ENCODE assay signal across 14 cellular contexts in the genomic region with DNA sequence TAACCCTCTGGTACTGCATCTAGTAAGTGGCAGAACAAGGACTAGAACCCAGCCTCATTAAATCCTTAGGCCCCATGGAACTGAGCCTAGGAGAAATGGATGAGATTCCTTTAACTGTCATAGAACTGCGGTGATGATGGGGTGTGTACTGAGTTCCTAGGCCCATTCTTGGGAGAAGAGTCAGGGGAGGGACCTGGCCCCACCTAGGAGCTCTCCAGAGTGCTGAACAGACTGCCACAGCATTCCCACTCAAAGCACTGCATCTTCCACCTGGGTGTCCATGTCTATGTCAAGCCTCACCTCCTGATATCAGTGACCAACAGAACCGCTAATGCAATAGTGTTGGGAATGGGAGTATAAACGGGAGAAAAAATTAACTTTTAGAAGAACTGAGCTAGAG. TPM values are rescaled to one million over a fixed set of nuclear protein-coding genes. Genes with fewer than 3 reads are reported as not detected.
DNase-seq lines count a peak whose midpoint lies in the region; ATAC-seq, FAIRE-seq and TF ChIP-seq lines count a peak whose summit lies in the region.
"Had no signal": no experiment of that assay in that cellular context is flagged by ENCODE, and none has a peak within 500 bp of the region (broad histone marks: within the 10 kb centered on the region; RNA-seq: fewer than 3 reads in every experiment).

No MANE protein-coding gene starts in this region.

- H3K27ac ChIP-seq in K562 (ENCODE audit: extremely low read depth, low read depth, low read length), result no peak overlapping the region
- no peak overlapping the region for H3K27ac ChIP-seq in suprapubic skin

- peaks cover 5% of the 10 kb centered on the region for H3K9me1 ChIP-seq in K562 (ENCODE audit: control insufficient read depth, insufficient read depth, low read length)

- peak; percentile 30 for DNase-seq in Daoy (ENCODE audit: low read depth)
- peak; percentile 28 for DNase-seq in KBM-7
- DNase-seq in K562 (ENCODE audit: extremely low read depth in 1 of 4, low spot score in 3 of 4), result peak; percentile 57 to 64 (median 62)
- DNase-seq in kidney tubule cell (ENCODE audit: low spot score), result peak; percentile 27
- no peak for DNase-seq in suprapubic skin (ENCODE audit: low spot score in 2 of 2)
- no peak for DNase-seq in hippocampal formation (lab: John Stamatoyannopoulos, UW)
- DNase-seq: activated CD8-positive, alpha-beta memory T cell treated with anti-CD3 and anti-CD28 coated beads, Interleukin-2, amount 50 U/mL, for 48 hours; C1 segment of cervical spinal cord; NCI-H2171; occipital lobe; stimulated activated CD4-positive, alpha-beta T cell treated with anti-CD3 and anti-CD28 coated beads, Interleukin-15, amount 100 ng/mL, for 24 hours had no signal

- CTCF ChIA-PET in K562 (lab: Yijun Ruan, JAX; ENCODE audit: low intra/inter-chr PET ratio), result no interaction called here

- WGBS in K562 (ENCODE audit: insufficient coverage, low coverage, missing lambda C conversion rate), result 21% methylated on average over 3 of the region's 3 CpGs
- 77% methylated on average over 3 of the region's 3 CpGs for WGBS in suprapubic skin

- no peaks in the 10 kb centered on the region for H3K79me2 ChIP-seq in K562 (ENCODE audit: control insufficient read depth, insufficient read depth, low read length)

- POLR2A ChIA-PET in K562 (lab: Yijun Ruan, JAX), result interaction anchor here (0.8 kb wide), 1 partner anchor 27 kb away, joined by 3 read pairs; no protein-coding TSS in a partner anchor

- H3K4me3 ChIP-seq in K562 (no peak overlapping the region), suprapubic skin (no peak overlapping the region)

- H3K36me3 ChIP-seq in K562 (ENCODE audit: control insufficient read depth, insufficient read depth, low read length), result no peaks in the 10 kb centered on the region
- H3K36me3 ChIP-seq in suprapubic skin, result no peaks in the 10 kb centered on the region

- no peak overlapping the region for H3K9ac ChIP-seq in K562 (ENCODE audit: insufficient read depth in 1 of 2, low read depth in 2 of 2, low read length in 2 of 2)

- H3K4me2 ChIP-seq in K562 (ENCODE audit: insufficient read depth, low read length), result no peak overlapping the region

- peaks cover 8 to 19% of the 10 kb centered on the region in 2 experiments; a peak in 3 of 5 replicates for H3K4me1 ChIP-seq in K562 (replicated peaks in 1 of 2; ENCODE audit: control insufficient read depth in 2 of 2, insufficient read depth in 2 of 2, low read length in 2 of 2)
- H3K4me1 ChIP-seq in suprapubic skin, result peaks cover 15% of the 10 kb centered on the region

- peaks cover 17% of the 10 kb centered on the region; the same call in 1 of the 2 replicates for H4K20me1 ChIP-seq in K562 (replicated peaks; ENCODE audit: control insufficient read depth, insufficient read depth, low read length)

- H3K9me3 ChIP-seq in K562 (replicated peaks; ENCODE audit: control insufficient read depth, insufficient read depth, low read depth, low read length) (no peaks in the 10 kb centered on the region), suprapubic skin (no peaks in the 10 kb centered on the region)

- in situ Hi-C loops in KBM-7 (cut with MboI; ENCODE audit: low pct_unique_long_range_greater_than_20kb, low sequenced_read_pairs) (no loop called here), K562 (cut with MboI) (no loop called here)

- intact Hi-C loops in K562 (cut with micrococcal nuclease), result no loop called here

- BruUV-seq in K562 (replicated peaks; lab: Mats Ljungman, UMichigan), result no TSS peak

- H2AFZ ChIP-seq in K562 (ENCODE audit: low read depth, low read length), result no peak overlapping the region

- TF ChIP-seq POLR2A in K562 (conservative IDR thresholded peaks at IDR 0.05) (no peak), suprapubic skin (IDR thresholded peaks at IDR 0.05) (no peak)

- no peak for TF ChIP-seq CTCF in K562 (IDR thresholded peaks at IDR 0.05 in 2 of 3, conservative IDR thresholded peaks at IDR 0.05 in 1 of 3; ENCODE audit: insufficient read depth in 2 of 3, low read depth in 1 of 3, low read length in 3 of 3)
- no peak for TF ChIP-seq CTCF in suprapubic skin (IDR thresholded peaks at IDR 0.05)

- no peak for TF ChIP-seq RAD21 in K562 (CRISPR knock-in tag; conservative IDR thresholded peaks at IDR 0.05 in 1 of 2, IDR thresholded peaks at IDR 0.05 in 1 of 2)

- H3K27me3 ChIP-seq in K562 (ENCODE audit: control insufficient read depth in 2 of 2, insufficient read depth in 2 of 2, low read length in 2 of 2), result no peaks in the 10 kb centered on the region
- H3K27me3 ChIP-seq in suprapubic skin, result no peaks in the 10 kb centered on the region

- no peak for TF ChIP-seq EP300 in K562 (IDR thresholded peaks at IDR 0.05; ENCODE audit: low read length)
- no peak for TF ChIP-seq EP300 in suprapubic skin (IDR thresholded peaks at IDR 0.05)

- ATAC-seq in K562, result peak; percentile 87
- ATAC-seq in HG03457 (IDR thresholded peaks at IDR 0.05; ENCODE audit: unreplicated experiment), result no peak
- no peak for ATAC-seq in HG03045 (IDR thresholded peaks at IDR 0.05; ENCODE audit: unreplicated experiment)

- no peak for FAIRE-seq in K562 (lab: Jason Lieb, UNC)
- FAIRE-seq: TTC549 had no signal

TF ChIP-seq in K562, 482 proteins besides CTCF, POLR2A, EP300 and RAD21 (continues in another document):
- TF ChIP-seq DMBX1 (CRISPR knock-in tag; IDR thresholded peaks at IDR 0.05; ENCODE audit: borderline replicate concordance) (peak; percentile 47; the same call in 1 of the 2 replicates), MECOM (CRISPR knock-in tag; IDR thresholded peaks at IDR 0.05) (peak; percentile 31; the same call in 1 of the 2 replicates), ZNF766 (CRISPR knock-in tag; conservative IDR thresholded peaks at IDR 0.05) (0 out of 2 replicates have a peak, but pooled peaks have one; percentile 32), RCOR1 (IDR thresholded peaks at IDR 0.05; ENCODE audit: borderline replicate concordance in 1 of 2, low read depth in 2 of 2, low read length in 2 of 2) (peak in 1 of 2 experiments; percentile 45; a peak in 1 of 4 replicates), RBM34 (IDR thresholded peaks at IDR 0.05; ENCODE audit: borderline replicate concordance, insufficient read depth, low read length) (no peak)
- TF ChIP-seq, protein P1, sequence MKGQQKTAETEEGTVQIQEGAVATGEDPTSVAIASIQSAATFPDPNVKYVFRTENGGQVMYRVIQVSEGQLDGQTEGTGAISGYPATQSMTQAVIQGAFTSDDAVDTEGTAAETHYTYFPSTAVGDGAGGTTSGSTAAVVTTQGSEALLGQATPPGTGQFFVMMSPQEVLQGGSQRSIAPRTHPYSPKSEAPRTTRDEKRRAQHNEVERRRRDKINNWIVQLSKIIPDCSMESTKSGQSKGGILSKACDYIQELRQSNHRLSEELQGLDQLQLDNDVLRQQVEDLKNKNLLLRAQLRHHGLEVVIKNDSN (CRISPR knock-in tag; IDR thresholded peaks at IDR 0.05), result no peak
- TF ChIP-seq, protein P2, sequence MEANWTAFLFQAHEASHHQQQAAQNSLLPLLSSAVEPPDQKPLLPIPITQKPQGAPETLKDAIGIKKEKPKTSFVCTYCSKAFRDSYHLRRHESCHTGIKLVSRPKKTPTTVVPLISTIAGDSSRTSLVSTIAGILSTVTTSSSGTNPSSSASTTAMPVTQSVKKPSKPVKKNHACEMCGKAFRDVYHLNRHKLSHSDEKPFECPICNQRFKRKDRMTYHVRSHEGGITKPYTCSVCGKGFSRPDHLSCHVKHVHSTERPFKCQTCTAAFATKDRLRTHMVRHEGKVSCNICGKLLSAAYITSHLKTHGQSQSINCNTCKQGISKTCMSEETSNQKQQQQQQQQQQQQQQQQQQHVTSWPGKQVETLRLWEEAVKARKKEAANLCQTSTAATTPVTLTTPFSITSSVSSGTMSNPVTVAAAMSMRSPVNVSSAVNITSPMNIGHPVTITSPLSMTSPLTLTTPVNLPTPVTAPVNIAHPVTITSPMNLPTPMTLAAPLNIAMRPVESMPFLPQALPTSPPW (CRISPR knock-in tag; IDR thresholded peaks at IDR 0.05), result peak; percentile 28; the same call in 1 of the 2 replicates

RNA-seq across cellular contexts. Expression of a gene that starts 36.6 kb away (rescaled TPM):
- 3.5 and 5.6 TPM in 2 replicates for total RNA-seq in Daoy (2014; rRNA removed; shearing (Covaris generic))
- total RNA-seq in K562 (2011; cell fraction: chromatin; rRNA removed; ENCODE audit: low replicate concordance), result 2.7 and 3.5 TPM in 2 replicates
- total RNA-seq in K562 (2011; cell fraction: nucleolus; rRNA removed), result 1.3 and 1.4 TPM in 2 replicates
- total RNA-seq in K562 (2011; cell fraction: nucleoplasm; rRNA removed), result 1.1 and 1.9 TPM in 2 replicates
- total RNA-seq in K562 (2014; rRNA removed) (3.0 TPM in 2 replicates), K562 (2014; rRNA removed; fragmentation: Illumina TruSeq; extraction: Trizol) (2.6 and 2.9 TPM in 2 replicates), K562 (2015; rRNA removed; fragmentation: Illumina TruSeq; extraction: Trizol) (2.5 and 3.3 TPM in 2 replicates), K562 (2021) (4.2 and 4.4 TPM in 2 replicates), suprapubic skin (10 to 100 TPM in 2 of 4 donors, 1 to 10 TPM in 2; 7.2 to 12.1 (median 9.9) TPM)
- polyA plus RNA-seq in K562 (2011; rRNA removed) (2.0 and 2.7 TPM in 2 replicates), K562 (2014; fragmentation: Illumina TruSeq; extraction: Trizol) (4.2 and 4.3 TPM in 2 replicates), K562 (2014; fragmentation: Nextera tagmentation; extraction: Ambion mirVana) (1 to 10 TPM in 1 of 2 experiments, under 1 TPM in 1; 0.83 to 1.5 TPM), K562 (2014; rRNA removed) (3.7 and 4.3 TPM in 2 replicates)
- 3.2 and 3.9 TPM in 2 replicates for polyA plus RNA-seq in K562 (2011; cell fraction: cytosol; rRNA removed)
- polyA plus RNA-seq in K562 (2011; cell fraction: nucleus; rRNA removed), result 1.9 and 2.2 TPM in 2 replicates
- 2.8 and 3.9 TPM in 2 replicates for polyA plus RNA-seq in K562 (2012)
- polyA minus RNA-seq in K562 (2011; rRNA and poly(A)+ RNA removed), result 2.6 and 3.0 TPM in 2 replicates
- 0.38 and 2.2 TPM in 2 replicates for polyA minus RNA-seq in K562 (2011; cell fraction: cytosol; rRNA and poly(A)+ RNA removed)
- polyA minus RNA-seq in K562 (2011; cell fraction: nucleus; rRNA and poly(A)+ RNA removed), result 1.3 and 1.6 TPM in 2 replicates

Comparison
In these comparisons a context has a peak if more than half of its experiments do, and no peak if none do; other contexts are left out.
1. DNase-seq: peak in Daoy (single experiment), KBM-7 (single experiment), K562 (4 of 4) and kidney tubule cell (single experiment); none in suprapubic skin (0 of 2) and hippocampal formation (0 of 2).